In genomic region chr19:1131718-1132552, GRCh38 we compare ENCODE assay signal across 1 cellular context.
TF ChIP-seq lines count a peak whose summit lies in the region.

No MANE protein-coding gene starts in this region.

TF ChIP-seq in K562, 482 proteins besides CTCF, POLR2A, EP300 and RAD21 (continued from another document):
- TF ChIP-seq JUN (IDR thresholded peaks at IDR 0.05; ENCODE audit: borderline replicate concordance, low read depth, low read length) = 0 out of 2 replicates have a peak, but pooled peaks have one; percentile 15
- no peak for TF ChIP-seq JUN (CRISPR knock-in tag; IDR thresholded peaks at IDR 0.05; ENCODE audit: borderline replicate concordance)
- TF ChIP-seq FOSL1 (tag; conservative IDR thresholded peaks at IDR 0.05) = peak; percentile 57
- TF ChIP-seq NFYB (IDR thresholded peaks at IDR 0.05; ENCODE audit: extremely low read depth, insufficient read length) = no peak
- no peak for TF ChIP-seq CLOCK (CRISPR knock-in tag; IDR thresholded peaks at IDR 0.05; ENCODE audit: borderline replicate concordance)
- peak; percentile 44 for TF ChIP-seq HNRNPLL (IDR thresholded peaks at IDR 0.05; ENCODE audit: low read depth, low read length, poor library complexity, severe bottlenecking)
- TF ChIP-seq CHD1 (IDR thresholded peaks at IDR 0.05; ENCODE audit: low read length) = no peak
- TF ChIP-seq DNMT1 (IDR thresholded peaks at IDR 0.05) = no peak
- TF ChIP-seq CBFA2T2 (conservative IDR thresholded peaks at IDR 0.05) = no peak
- peak; percentile 45; the same call in 1 of the 2 replicates for TF ChIP-seq SPI1 (IDR thresholded peaks at IDR 0.05; ENCODE audit: borderline replicate concordance, low read depth, low read length)
- TF ChIP-seq HOMEZ (CRISPR knock-in tag; IDR thresholded peaks at IDR 0.05) = no peak
- TF ChIP-seq HOXB6 (CRISPR knock-in tag; IDR thresholded peaks at IDR 0.05; ENCODE audit: borderline replicate concordance) = no peak
- TF ChIP-seq ZHX1 (conservative IDR thresholded peaks at IDR 0.05; ENCODE audit: low read length) = no peak
- peak; percentile 38 for TF ChIP-seq HMGN3 (IDR thresholded peaks at IDR 0.05; ENCODE audit: borderline replicate concordance, extremely low read depth, insufficient read length, low read depth, low read length)
- TF ChIP-seq ZNF232 (CRISPR knock-in tag; IDR thresholded peaks at IDR 0.05) = no peak
- TF ChIP-seq ELF1 (tag; IDR thresholded peaks at IDR 0.05) = peak; percentile 67
- no peak for TF ChIP-seq CHAMP1 (IDR thresholded peaks at IDR 0.05)
- peak; percentile 26; the same call in 1 of the 2 replicates for TF ChIP-seq PHF8 (IDR thresholded peaks at IDR 0.05; ENCODE audit: borderline replicate concordance, low read length)
- peak; percentile 85 for TF ChIP-seq EGR1 (conservative IDR thresholded peaks at IDR 0.05)
- TF ChIP-seq MAZ (CRISPR knock-in tag; conservative IDR thresholded peaks at IDR 0.05 in 1 of 2, IDR thresholded peaks at IDR 0.05 in 1 of 2) = peak in 1 of 2 experiments; percentile 17; a peak in 1 of 4 replicates
- TF ChIP-seq RFX1 (IDR thresholded peaks at IDR 0.05) = no peak
- peak; percentile 52; the same call in 1 of the 2 replicates for TF ChIP-seq ETV5 (CRISPR knock-in tag; IDR thresholded peaks at IDR 0.05; ENCODE audit: low read depth)
- peak; percentile 30; the same call in 1 of the 2 replicates for TF ChIP-seq CXXC5 (CRISPR knock-in tag; IDR thresholded peaks at IDR 0.05)
- TF ChIP-seq SIN3A (IDR thresholded peaks at IDR 0.05; ENCODE audit: borderline replicate concordance in 2 of 2, control insufficient read depth in 1 of 2, low read depth in 2 of 2, low read length in 2 of 2) = peak in 1 of 2 experiments; percentile 66; a peak in 1 of 4 replicates
- no peak for TF ChIP-seq HSF4 (CRISPR knock-in tag; IDR thresholded peaks at IDR 0.05; ENCODE audit: borderline replicate concordance)
- TF ChIP-seq ZNF318 (IDR thresholded peaks at IDR 0.05; ENCODE audit: borderline replicate concordance in 1 of 2, low read depth in 1 of 2) = no peak
- TF ChIP-seq CREM (IDR thresholded peaks at IDR 0.05; ENCODE audit: low read depth) = 0 out of 2 replicates have a peak, but pooled peaks have one; percentile 11
- TF ChIP-seq SAP30 (IDR thresholded peaks at IDR 0.05; ENCODE audit: borderline replicate concordance, insufficient read depth, low read depth, low read length, poor library complexity, severe bottlenecking) = peak; percentile 40
- TF ChIP-seq ATF1 (CRISPR knock-in tag; IDR thresholded peaks at IDR 0.05) = no peak
- TF ChIP-seq ATF1 (tag; IDR thresholded peaks at IDR 0.05) = no peak
- TF ChIP-seq PKNOX1 (IDR thresholded peaks at IDR 0.05) = no peak
- TF ChIP-seq HNRNPUL1 (IDR thresholded peaks at IDR 0.05; ENCODE audit: low read length) = no peak
TF ChIP-seq in K562: peak in this region for 34.
